12 cellular contexts compared by ENCODE assay signal in the genomic region with DNA sequence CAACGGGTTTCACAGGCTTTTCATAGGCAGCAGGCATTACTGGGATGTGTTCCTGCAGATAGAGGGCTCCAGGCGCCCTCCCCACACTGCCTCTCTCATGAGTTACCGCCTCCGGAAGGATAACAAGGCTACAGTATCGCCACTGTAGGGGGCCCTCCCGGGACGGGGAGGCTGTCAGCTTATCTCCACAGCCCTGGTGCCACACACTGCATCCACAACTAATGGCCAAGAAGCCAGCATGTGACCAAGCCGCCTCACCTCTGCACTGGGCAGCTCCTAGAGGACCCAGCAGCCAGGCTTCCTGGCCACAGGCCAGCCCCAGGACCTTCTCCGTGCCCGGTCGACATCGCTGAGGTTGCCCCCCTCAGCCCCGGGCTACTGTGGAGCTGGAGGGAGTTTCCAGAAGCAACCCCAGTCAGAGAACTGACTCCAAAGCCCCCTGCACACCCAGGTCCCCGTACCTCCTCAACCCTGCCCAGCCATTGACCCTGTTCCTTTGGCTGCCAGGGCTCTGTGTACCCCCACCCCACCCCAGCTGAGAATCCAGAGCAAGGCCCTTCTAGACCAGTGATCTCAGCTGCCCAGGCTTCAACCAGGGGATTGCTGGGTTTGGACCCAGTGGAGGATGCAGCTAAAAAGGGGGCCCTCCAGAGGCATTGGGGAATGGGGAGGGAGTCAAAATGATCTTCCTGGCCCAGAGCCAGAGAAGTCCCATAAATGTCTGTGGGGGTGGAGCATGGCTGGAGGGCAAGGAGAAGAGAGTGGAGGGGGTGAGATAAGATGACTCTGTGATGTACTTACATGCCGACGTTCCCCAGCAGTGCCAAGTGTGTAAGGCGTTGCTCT. TPM values are rescaled to one million over a fixed set of nuclear protein-coding genes. Genes with fewer than 3 reads are reported as not detected.
DNase-seq lines count a peak whose midpoint lies in the region; ATAC-seq, FAIRE-seq and TF ChIP-seq lines count a peak whose summit lies in the region.
"Had no signal": no experiment of that assay in that cellular context is flagged by ENCODE, and none has a peak within 500 bp of the region (broad histone marks: within the 10 kb centered on the region; RNA-seq: fewer than 3 reads in every experiment).

No MANE protein-coding gene starts in this region.

- H3K36me3 ChIP-seq in A673 (ENCODE audit: insufficient read depth, low read length, poor library complexity, severe bottlenecking) (no peaks in the 10 kb centered on the region), K562 (ENCODE audit: control insufficient read depth, insufficient read depth, low read length) (no peaks in the 10 kb centered on the region), mammary epithelial cell (ENCODE audit: insufficient read depth, low read length) (no peaks in the 10 kb centered on the region)

- peak; percentile 62 for TF ChIP-seq POLR2A in K562 (conservative IDR thresholded peaks at IDR 0.05)

- intact Hi-C loops in A673 (cut with micrococcal nuclease; ENCODE audit: unreplicated experiment) (no loop called here), K562 (cut with micrococcal nuclease) (loop anchor here (1.0 to 2.0 kb wide), 4 partner anchors 18 to 51 kb away; a partner anchor contains a TSS), mammary epithelial cell (cut with micrococcal nuclease) (no loop called here)

- H4K20me1 ChIP-seq in K562 (replicated peaks; ENCODE audit: control insufficient read depth, insufficient read depth, low read length) (no peaks in the 10 kb centered on the region), mammary epithelial cell (ENCODE audit: insufficient read depth, low read length) (no peaks in the 10 kb centered on the region)

- WGBS in K562 (ENCODE audit: insufficient coverage, low coverage, missing lambda C conversion rate) = under 1% methylated on average over 17 of the region's 17 CpGs
- 46% methylated on average over 16 of the region's 17 CpGs for WGBS in mammary epithelial cell (ENCODE audit: low coverage, missing lambda C conversion rate)

- H3K4me3 ChIP-seq in A673 (ENCODE audit: low read depth, low read length, poor library complexity, severe bottlenecking) (no peak overlapping the region), K562 (peak overlapping the region; percentile 25), mammary epithelial cell (replicated peaks in 1 of 3; ENCODE audit: insufficient read depth in 1 of 3, low read depth in 2 of 3, low read length in 3 of 3) (no peak overlapping the region)

- dilution Hi-C loops in mammary epithelial cell (cut with HindIII; ENCODE audit: low sequenced_read_pairs) = loop anchor here (10.0 kb wide), 1 partner anchor 146 kb away; no protein-coding TSS in a partner anchor

- FAIRE-seq in K562 (lab: Jason Lieb, UNC) = peak; percentile 98
- FAIRE-seq: islet of Langerhans, urothelium cell line had no signal

- H3K9ac ChIP-seq in K562 (ENCODE audit: insufficient read depth in 1 of 2, low read depth in 2 of 2, low read length in 2 of 2) (peak overlapping the region; percentile 76 to 84), mammary epithelial cell (ENCODE audit: insufficient read depth, low read length) (no peak overlapping the region)

- peak; percentile 69 for DNase-seq in A673 (ENCODE audit: low spot score)
- DNase-seq in NCI-H146 treated with DMSO at 0.1 percent for 48 hours (lab: John Stamatoyannopoulos, UW; ENCODE audit: unreplicated experiment) = peak; percentile 52
- peak; percentile 93 to 99 (median 96) for DNase-seq in K562 (ENCODE audit: extremely low read depth in 1 of 4, low spot score in 3 of 4)
- peak; percentile 19 for DNase-seq in iPS DF 4.7 (ENCODE audit: extremely low read depth, low spot score)
- no peak for DNase-seq in activated effector memory CD4-positive, alpha-beta T cell treated with anti-CD3 and anti-CD28 coated beads, Interleukin-2, amount 50 U/mL, for 16 hours
- DNase-seq in NCI-H526 (lab: John Stamatoyannopoulos, UW) = no peak
- no peak for DNase-seq in mammary epithelial cell
- DNase-seq: activated CD4-positive, alpha-beta T cell treated with anti-CD3 and anti-CD28 coated beads, Interleukin-2, amount 10 ng/mL, durations not matched to agents 24 days and 14 days; NCI-H524 treated with DMSO at 0.1 percent for 48 hours had no signal

- no peaks in the 10 kb centered on the region for H3K9me1 ChIP-seq in K562 (ENCODE audit: control insufficient read depth, insufficient read depth, low read length)

- ATAC-seq in K562 (peak; percentile 96), GM18873 (IDR thresholded peaks at IDR 0.05; ENCODE audit: low FRiP score, unreplicated experiment) (no peak)

- H3K9me3 ChIP-seq in A673 (ENCODE audit: low read depth, low read length, poor library complexity, severe bottlenecking) = no peaks in the 10 kb centered on the region
- H3K9me3 ChIP-seq in K562 (replicated peaks; ENCODE audit: control insufficient read depth, insufficient read depth, low read depth, low read length) = no peaks in the 10 kb centered on the region
- no peaks in the 10 kb centered on the region for H3K9me3 ChIP-seq in mammary epithelial cell (replicated peaks; ENCODE audit: insufficient read depth, low read length)

- H2AFZ ChIP-seq in K562 (ENCODE audit: low read depth, low read length) (peak overlapping the region; percentile 92), mammary epithelial cell (ENCODE audit: low read depth, low read length) (no peak overlapping the region)

- H3K27me3 ChIP-seq in A673 (replicated peaks; ENCODE audit: insufficient read depth, low read depth, low read length, poor library complexity) = no peaks in the 10 kb centered on the region
- no peaks in the 10 kb centered on the region for H3K27me3 ChIP-seq in K562 (ENCODE audit: control insufficient read depth in 2 of 2, insufficient read depth in 2 of 2, low read length in 2 of 2)
- H3K27me3 ChIP-seq in mammary epithelial cell (ENCODE audit: insufficient read depth, low read length) = peaks cover 6% of the 10 kb centered on the region

- peak; percentile 54 to 77 for TF ChIP-seq RAD21 in K562 (CRISPR knock-in tag; conservative IDR thresholded peaks at IDR 0.05 in 1 of 2, IDR thresholded peaks at IDR 0.05 in 1 of 2)

- H3K27ac ChIP-seq in A673 (ENCODE audit: low read depth, low read length, poor library complexity, severe bottlenecking) = no peak overlapping the region
- H3K27ac ChIP-seq in K562 (ENCODE audit: extremely low read depth, low read depth, low read length) = peak overlapping the region; percentile 89
- H3K27ac ChIP-seq in mammary epithelial cell (ENCODE audit: insufficient read depth, low read depth, low read length) = no peak overlapping the region

- TF ChIP-seq CTCF in A673 (conservative IDR thresholded peaks at IDR 0.05; ENCODE audit: low read depth, low read length) (peak; percentile 35), K562 (IDR thresholded peaks at IDR 0.05 in 2 of 3, conservative IDR thresholded peaks at IDR 0.05 in 1 of 3; ENCODE audit: insufficient read depth in 2 of 3, low read depth in 1 of 3, low read length in 3 of 3) (peak; percentile 56 to 77 (median 68)), mammary epithelial cell (conservative IDR thresholded peaks at IDR 0.05 in 1 of 2, IDR thresholded peaks at IDR 0.05 in 1 of 2; ENCODE audit: extremely low read depth in 1 of 2, insufficient read depth in 1 of 2, low read depth in 1 of 2, low read length in 2 of 2) (peak in 1 of 2 donors; percentile 11)

- POLR2A ChIA-PET in A673 (lab: Charles Lee; ENCODE audit: low non-redundant PET) (interaction anchor here (0.6 kb wide), 1 partner anchor 1361 kb away, joined by 3 read pairs; no protein-coding TSS in a partner anchor), K562 (lab: Yijun Ruan, JAX) (interaction anchor here (0.5 to 3.2 kb wide), 10 partner anchors 10 to 98 kb away, joined by 3 to 21 read pairs (median 4); no protein-coding TSS in a partner anchor)

- TF ChIP-seq EP300 in K562 (IDR thresholded peaks at IDR 0.05; ENCODE audit: low read length) = peak; percentile 91

- no TSS peak for BruUV-seq in A673 (replicated peaks; lab: Mats Ljungman, UMichigan)
- no TSS peak for BruUV-seq in K562 (replicated peaks; lab: Mats Ljungman, UMichigan)
- no TSS peak for BruUV-seq in mammary epithelial cell (replicated peaks; lab: Mats Ljungman, UMichigan)

- peak overlapping the region; percentile 80 for H3K4me2 ChIP-seq in K562 (ENCODE audit: insufficient read depth, low read length)
- H3K4me2 ChIP-seq in mammary epithelial cell (ENCODE audit: insufficient read depth, low read depth, low read length) = no peak overlapping the region

- peaks cover 10% of the 10 kb centered on the region for H3K4me1 ChIP-seq in A673 (ENCODE audit: insufficient read depth, low read length, poor library complexity, severe bottlenecking)
- peaks cover 35 to 42% of the 10 kb centered on the region in 2 experiments for H3K4me1 ChIP-seq in K562 (replicated peaks in 1 of 2; ENCODE audit: control insufficient read depth in 2 of 2, insufficient read depth in 2 of 2, low read length in 2 of 2)
- H3K4me1 ChIP-seq in mammary epithelial cell (ENCODE audit: insufficient read depth, low read length) = peaks cover 23% of the 10 kb centered on the region

- no peaks in the 10 kb centered on the region for H3K79me2 ChIP-seq in K562 (ENCODE audit: control insufficient read depth, insufficient read depth, low read length)
- no peaks in the 10 kb centered on the region for H3K79me2 ChIP-seq in mammary epithelial cell (ENCODE audit: insufficient read depth, low read length)

- CTCF ChIA-PET in A673 (lab: Charles Lee) (no interaction called here), K562 (lab: Yijun Ruan, JAX; ENCODE audit: low intra/inter-chr PET ratio) (interaction anchor here (0.7 to 0.8 kb wide), 2 partner anchors 115 to 151 kb away, joined by 3 to 4 read pairs; no protein-coding TSS in a partner anchor), mammary epithelial cell (lab: Charles Lee; ENCODE audit: low non-redundant PET) (no interaction called here)

- in situ Hi-C loops in K562 (cut with MboI) (no loop called here), mammary epithelial cell (cut with MboI; ENCODE audit: low sequenced_read_pairs in 2 of 2) (no loop called here)

RNA-seq across cellular contexts. Expression of a gene that starts 45.0 kb away (rescaled TPM):
- 45.7 and 48.8 TPM in 2 replicates for total RNA-seq in A673 (2021)
- 18.3 and 46.6 TPM in 2 replicates for total RNA-seq in K562 (2011; cell fraction: chromatin; rRNA removed; ENCODE audit: low replicate concordance)
- total RNA-seq in K562 (2011; cell fraction: nucleolus; rRNA removed) = 15.0 and 17.2 TPM in 2 replicates
- total RNA-seq in K562 (2011; cell fraction: nucleoplasm; rRNA removed) = 22.6 and 23.8 TPM in 2 replicates
- total RNA-seq in K562 (2014; rRNA removed) = 54.4 and 65.8 TPM in 2 replicates
- 74.7 and 85.7 TPM in 2 replicates for total RNA-seq in K562 (2014; rRNA removed; fragmentation: Illumina TruSeq; extraction: Trizol)
- total RNA-seq in K562 (2015; rRNA removed; fragmentation: Illumina TruSeq; extraction: Trizol) = 64.5 and 72.1 TPM in 2 replicates
- total RNA-seq in K562 (2021) = 45.6 and 52.8 TPM in 2 replicates
- 53.3 and 69.7 TPM in 2 replicates for polyA plus RNA-seq in K562 (2011; rRNA removed)
- polyA plus RNA-seq in K562 (2011; cell fraction: cytosol; rRNA removed) = 17.1 and 29.6 TPM in 2 replicates
- polyA plus RNA-seq in K562 (2011; cell fraction: nucleus; rRNA removed) = 24.2 and 25.4 TPM in 2 replicates
- 42.5 and 47.0 TPM in 2 replicates for polyA plus RNA-seq in K562 (2012)
- 66.4 and 75.9 TPM in 2 replicates for polyA plus RNA-seq in K562 (2014; fragmentation: Illumina TruSeq; extraction: Trizol)
- polyA plus RNA-seq in K562 (2014; fragmentation: Nextera tagmentation; extraction: Ambion mirVana) = 10 to 100 TPM; 30.0 to 38.6 TPM
- 48.6 and 66.4 TPM in 2 replicates for polyA plus RNA-seq in K562 (2014; rRNA removed)
- 122 and 124 TPM in 2 replicates for polyA minus RNA-seq in K562 (2011; rRNA and poly(A)+ RNA removed)
- 30.9 and 39.3 TPM in 2 replicates for polyA minus RNA-seq in K562 (2011; cell fraction: cytosol; rRNA and poly(A)+ RNA removed)
- 23.6 and 35.4 TPM in 2 replicates for polyA minus RNA-seq in K562 (2011; cell fraction: nucleus; rRNA and poly(A)+ RNA removed)
- total RNA-seq in mammary epithelial cell = 10 to 100 TPM in 1 of 2 donors, under 1 TPM in 1; 0.33 to 14.9 TPM
- polyA plus RNA-seq in mammary epithelial cell = 14.3 TPM
- polyA minus RNA-seq in mammary epithelial cell = 0.72 TPM

RNA-seq across cellular contexts. Expression of a gene that starts 51.5 kb away (rescaled TPM):
- total RNA-seq in A673 (2021) (5.1 and 12.2 TPM in 2 replicates), K562 (2014; rRNA removed) (5.0 and 5.4 TPM in 2 replicates), K562 (2014; rRNA removed; fragmentation: Illumina TruSeq; extraction: Trizol) (11.9 and 12.0 TPM in 2 replicates), K562 (2015; rRNA removed; fragmentation: Illumina TruSeq; extraction: Trizol) (13.8 and 14.4 TPM in 2 replicates), K562 (2021) (13.1 and 14.6 TPM in 2 replicates), mammary epithelial cell (10 to 100 TPM; 30.2 to 63.0 TPM)
- total RNA-seq in K562 (2011; cell fraction: chromatin; rRNA removed; ENCODE audit: low replicate concordance) = 11.4 and 24.0 TPM in 2 replicates
- total RNA-seq in K562 (2011; cell fraction: nucleolus; rRNA removed) = 14.2 and 15.8 TPM in 2 replicates
- total RNA-seq in K562 (2011; cell fraction: nucleoplasm; rRNA removed) = 19.2 and 26.8 TPM in 2 replicates
- polyA plus RNA-seq in K562 (2011; rRNA removed) (6.6 and 6.7 TPM in 2 replicates), K562 (2014; fragmentation: Illumina TruSeq; extraction: Trizol) (6.4 and 7.9 TPM in 2 replicates), K562 (2014; fragmentation: Nextera tagmentation; extraction: Ambion mirVana) (1 to 10 TPM; 4.1 to 4.2 TPM), K562 (2014; rRNA removed) (4.8 and 5.1 TPM in 2 replicates), mammary epithelial cell (6.6 TPM)
- 3.2 and 3.5 TPM in 2 replicates for polyA plus RNA-seq in K562 (2011; cell fraction: cytosol; rRNA removed)
- 4.1 and 5.4 TPM in 2 replicates for polyA plus RNA-seq in K562 (2011; cell fraction: nucleus; rRNA removed)
- polyA plus RNA-seq in K562 (2012) = 4.5 and 8.6 TPM in 2 replicates
- polyA minus RNA-seq in K562 (2011; rRNA and poly(A)+ RNA removed) = 15.2 and 23.0 TPM in 2 replicates
- polyA minus RNA-seq in K562 (2011; cell fraction: cytosol; rRNA and poly(A)+ RNA removed) = 8.5 and 10.6 TPM in 2 replicates
- 9.6 and 22.0 TPM in 2 replicates for polyA minus RNA-seq in K562 (2011; cell fraction: nucleus; rRNA and poly(A)+ RNA removed)
- polyA minus RNA-seq in mammary epithelial cell = 18.0 TPM

Comparison
In these comparisons a context has a peak if more than half of its experiments do, and no peak if none do; other contexts are left out.
1. DNase-seq: peak in A673 (single experiment), NCI-H146 treated with DMSO at 0.1 percent for 48 hours (single experiment), K562 (4 of 4) and iPS DF 4.7 (single experiment); none in activated effector memory CD4-positive, alpha-beta T cell treated with anti-CD3 and anti-CD28 coated beads, Interleukin-2, amount 50 U/mL, for 16 hours (single experiment), NCI-H526 (0 of 2) and mammary epithelial cell (single experiment).